Comparison of ENCODE assay signal across 11 cellular contexts in the genomic region with DNA sequence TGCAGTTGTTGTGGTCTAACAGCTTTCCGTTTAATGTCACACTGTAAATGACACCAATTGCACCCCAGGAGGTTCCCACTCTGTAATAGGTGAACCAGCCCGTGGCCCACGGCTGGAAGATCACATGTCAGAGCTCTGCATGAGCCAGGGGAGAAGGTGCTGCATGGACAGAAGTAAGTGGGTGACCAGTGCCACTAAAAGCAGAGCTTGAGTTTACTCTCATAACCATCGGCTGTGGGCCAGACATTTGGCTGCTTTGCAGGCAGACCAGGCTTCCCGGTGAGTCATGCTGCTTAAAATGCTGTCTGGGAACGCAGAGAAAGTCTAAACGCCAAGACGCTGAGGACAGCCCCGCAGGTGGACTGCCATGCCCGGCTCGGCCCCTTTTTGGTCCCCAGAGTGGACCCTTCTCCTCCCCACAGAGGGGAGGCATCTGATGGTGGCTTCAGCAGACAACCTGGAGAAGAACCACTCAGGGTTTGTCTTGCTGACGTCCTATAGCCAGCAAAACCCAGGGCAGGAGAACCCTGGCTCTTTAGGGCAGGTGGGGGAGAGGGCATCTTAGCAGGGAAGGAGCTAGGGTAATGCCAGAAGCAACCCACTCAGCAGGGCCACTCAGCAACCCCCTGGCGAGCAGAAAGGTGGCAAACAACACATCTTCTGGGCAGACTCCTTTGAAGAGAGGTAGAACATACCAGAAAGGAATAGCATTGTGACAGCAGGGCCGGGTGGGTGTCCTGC. TPM values are rescaled to one million over a fixed set of nuclear protein-coding genes. Genes with fewer than 3 reads are reported as not detected.
DNase-seq lines count a peak whose midpoint lies in the region; ATAC-seq and TF ChIP-seq lines count a peak whose summit lies in the region.
"Had no signal": no experiment of that assay in that cellular context is flagged by ENCODE, and none has a peak within 500 bp of the region (broad histone marks: within the 10 kb centered on the region; RNA-seq: fewer than 3 reads in every experiment).

No MANE protein-coding gene starts in this region.

- H3K14ac ChIP-seq in H9 (ENCODE audit: insufficient read depth, low read length) = no peak overlapping the region

- H3K27me3 ChIP-seq in brain microvascular endothelial cell (replicated peaks) = no peaks in the 10 kb centered on the region
- no peaks in the 10 kb centered on the region for H3K27me3 ChIP-seq in hepatocyte
- no peaks in the 10 kb centered on the region for H3K27me3 ChIP-seq in H9 (ENCODE audit: insufficient read depth, low read length)

- WGBS in hepatocyte (ENCODE audit: low lambda C conversion rate, missing lambda C conversion rate) = 73% methylated on average over 14 of the region's 14 CpGs
- WGBS in H9 (ENCODE audit: extremely low coverage, insufficient read length, low lambda C conversion rate) = no CpG with 5 or more reads among the region's 14 CpGs

- H2BK5ac ChIP-seq in H9 (ENCODE audit: insufficient read length, low read length) = no peak overlapping the region

- H3K23ac ChIP-seq in H9 (ENCODE audit: insufficient read length, low read depth, low read length) = no peak overlapping the region

- H3K18ac ChIP-seq in H9 (ENCODE audit: insufficient read length, low read depth, low read length) = no peak overlapping the region

- no peak overlapping the region for H3K56ac ChIP-seq in H9 (ENCODE audit: insufficient read length, low read depth, low read length)

- no peak overlapping the region for H2AK5ac ChIP-seq in H9 (ENCODE audit: insufficient read length, low read length)

- no peaks in the 10 kb centered on the region for H3K9me3 Mint-ChIP-seq in HFFc6
- H3K9me3 Mint-ChIP-seq in stimulated activated effector memory CD8-positive, alpha-beta T cell treated with anti-CD3 and anti-CD28 coated beads, Interleukin-12 subunit alpha, Interleukin-12 subunit beta, amount 100 ng/mL, for 72 hours = no peaks in the 10 kb centered on the region
- no peaks in the 10 kb centered on the region for H3K9me3 Mint-ChIP-seq in H9
- H3K9me3 Mint-ChIP-seq: IgD-negative memory B cell had no signal

- peak; percentile 82 for DNase-seq in HFFc6
- peak; percentile 86 for DNase-seq in brain microvascular endothelial cell
- peak; percentile 38 for DNase-seq in hepatocyte (ENCODE audit: low spot score)
- DNase-seq in stimulated activated effector memory CD8-positive, alpha-beta T cell treated with anti-CD3 and anti-CD28 coated beads, Interleukin-12 subunit alpha, Interleukin-12 subunit beta, amount 100 ng/mL, for 72 hours (ENCODE audit: low spot score in 2 of 2) = no peak
- no peak for DNase-seq in MV-4-11 (lab: John Stamatoyannopoulos, UW)
- no peak for DNase-seq in SHP77 treated with DMSO at 0.1 percent for 48 hours (lab: John Stamatoyannopoulos, UW)
- DNase-seq in H9 = no peak
- no peak for DNase-seq in T-helper 1 cell
- DNase-seq: activated effector memory CD4-positive, alpha-beta T cell treated with anti-CD3 and anti-CD28 coated beads, Interleukin-2, amount 50 U/mL, for 16 hours; GOT3 had no signal

- no peaks in the 10 kb centered on the region for H3K79me1 ChIP-seq in H9 (ENCODE audit: insufficient read depth, low read depth, low read length, poor library complexity, severe bottlenecking)

- H3K9me3 ChIP-seq in hepatocyte (ENCODE audit: low read depth) (no peaks in the 10 kb centered on the region), H9 (ENCODE audit: control insufficient read depth, low read depth, low read length) (no peaks in the 10 kb centered on the region)

- H3K4me2 ChIP-seq in hepatocyte (no peak overlapping the region), H9 (ENCODE audit: insufficient read depth, insufficient read length, low read length) (no peak overlapping the region)

- H2BK15ac ChIP-seq in H9 (ENCODE audit: low read depth, low read length) = no peak overlapping the region

- in situ Hi-C loops in brain microvascular endothelial cell (cut with HindIII; ENCODE audit: low pct_ligation_motif_present, low sequenced_read_pairs) = no loop called here

- peaks cover 30% of the 10 kb centered on the region for H3K4me1 Mint-ChIP-seq in HFFc6 (ENCODE audit: low read depth)
- peaks cover 38% of the 10 kb centered on the region for H3K4me1 Mint-ChIP-seq in stimulated activated effector memory CD8-positive, alpha-beta T cell treated with anti-CD3 and anti-CD28 coated beads, Interleukin-12 subunit alpha, Interleukin-12 subunit beta, amount 100 ng/mL, for 72 hours
- peaks cover 3% of the 10 kb centered on the region in 2 experiments for H3K4me1 Mint-ChIP-seq in H9

- ATAC-seq in stimulated activated effector memory CD8-positive, alpha-beta T cell treated with anti-CD3 and anti-CD28 coated beads, Interleukin-12 subunit alpha, Interleukin-12 subunit beta, amount 100 ng/mL, for 72 hours = no peak

- no peaks in the 10 kb centered on the region for H3K9me2 ChIP-seq in hepatocyte (replicated peaks; ENCODE audit: insufficient read depth)

- H4K5ac ChIP-seq in H9 (ENCODE audit: insufficient read length, low read depth, low read length) = no peak overlapping the region

- no peak overlapping the region for H4K91ac ChIP-seq in H9 (ENCODE audit: insufficient read length, low read depth, low read length)

- H3T11ph ChIP-seq in H9 (ENCODE audit: low read length) = no peak overlapping the region

- H2BK120ac ChIP-seq in H9 (ENCODE audit: low read depth, low read length, poor library complexity, severe bottlenecking) = no peak overlapping the region

- no peak overlapping the region for H2BK20ac ChIP-seq in H9 (ENCODE audit: low read depth, low read length, poor library complexity, severe bottlenecking)

- no peak for TF ChIP-seq CTCF in HFFc6 (IDR thresholded peaks at IDR 0.05)
- no peak for TF ChIP-seq CTCF in brain microvascular endothelial cell (IDR thresholded peaks at IDR 0.05; ENCODE audit: low read depth, low read length, missing control alignments)
- TF ChIP-seq CTCF in hepatocyte (IDR thresholded peaks at IDR 0.05; ENCODE audit: poor library complexity) = no peak
- no peak for TF ChIP-seq CTCF in H9 (conservative IDR thresholded peaks at IDR 0.05)

- H4K8ac ChIP-seq in H9 (replicated peaks; ENCODE audit: insufficient read length, low read depth, low read length) = no peak overlapping the region

- H3K27me3 Mint-ChIP-seq in HFFc6 (ENCODE audit: insufficient read depth) = peaks cover under 1% of the 10 kb centered on the region; the same call in 1 of the 2 replicates
- H3K27me3 Mint-ChIP-seq in H9 (ENCODE audit: low read depth) = no peaks in the 10 kb centered on the region
- H3K27me3 Mint-ChIP-seq: IgD-negative memory B cell had no signal

- no peak overlapping the region for H3K9ac ChIP-seq in H9 (ENCODE audit: extremely low read depth, insufficient read length, low read length)

- peaks cover 7% of the 10 kb centered on the region for H3K4me1 ChIP-seq in hepatocyte (ENCODE audit: insufficient read depth)
- H3K4me1 ChIP-seq in H9 (ENCODE audit: insufficient read depth, low read length) = no peaks in the 10 kb centered on the region

- H3K36me3 ChIP-seq in brain microvascular endothelial cell (replicated peaks) = peaks cover 22% of the 10 kb centered on the region
- H3K36me3 ChIP-seq in hepatocyte (replicated peaks; ENCODE audit: insufficient read depth, low read depth) = no peaks in the 10 kb centered on the region

- H2AFZ ChIP-seq in hepatocyte (no peak overlapping the region), H9 (ENCODE audit: low read length) (no peak overlapping the region)

- H3K4me3 ChIP-seq in brain microvascular endothelial cell (ENCODE audit: low read depth, low read length) (no peak overlapping the region), hepatocyte (no peak overlapping the region)

- H3K27ac Mint-ChIP-seq in HFFc6 (peak overlapping the region; percentile 74), H9 (peak overlapping the region in 1 of 3 experiments; percentile 77; a peak in 1 of 7 replicates)
- peak overlapping the region; percentile 43 for H3K27ac Mint-ChIP-seq in stimulated activated effector memory CD8-positive, alpha-beta T cell treated with anti-CD3 and anti-CD28 coated beads, Interleukin-12 subunit alpha, Interleukin-12 subunit beta, amount 100 ng/mL, for 72 hours

- H3K4me3 Mint-ChIP-seq in HFFc6 (0 out of 2 replicates have a peak overlapping the region, but pooled peaks have one; percentile 15), H9 (no peak overlapping the region)
- H3K4me3 Mint-ChIP-seq in stimulated activated effector memory CD8-positive, alpha-beta T cell treated with anti-CD3 and anti-CD28 coated beads, Interleukin-12 subunit alpha, Interleukin-12 subunit beta, amount 100 ng/mL, for 72 hours = no peak overlapping the region

- H4K20me1 ChIP-seq in hepatocyte (ENCODE audit: insufficient read depth, poor library complexity, severe bottlenecking) (peaks cover 34% of the 10 kb centered on the region), H9 (ENCODE audit: control insufficient read depth, insufficient read depth, insufficient read length) (no peaks in the 10 kb centered on the region)

- H2BK12ac ChIP-seq in H9 (ENCODE audit: insufficient read length, low read depth, low read length) = no peak overlapping the region

- no peak overlapping the region for H3K27ac ChIP-seq in brain microvascular endothelial cell
- H3K27ac ChIP-seq in hepatocyte = no peak overlapping the region
- no peak overlapping the region for H3K27ac ChIP-seq in H9 (ENCODE audit: insufficient read length, low read depth, low read length)

- H3K23me2 ChIP-seq in H9 (ENCODE audit: insufficient read length, low read depth, low read length, poor library complexity, severe bottlenecking) = peaks cover 4% of the 10 kb centered on the region

- H3K36me3 Mint-ChIP-seq in HFFc6 (ENCODE audit: low read depth) (peaks cover 15% of the 10 kb centered on the region; the same call in 1 of the 2 replicates), H9 (ENCODE audit: insufficient read depth in 1 of 3, low read depth in 3 of 3) (peaks cover 24 to 48% (median 41%) of the 10 kb centered on the region in 3 experiments; a peak in 6 of 7 replicates)
- peaks cover 55% of the 10 kb centered on the region for H3K36me3 Mint-ChIP-seq in stimulated activated effector memory CD8-positive, alpha-beta T cell treated with anti-CD3 and anti-CD28 coated beads, Interleukin-12 subunit alpha, Interleukin-12 subunit beta, amount 100 ng/mL, for 72 hours
- H3K36me3 Mint-ChIP-seq: IgD-negative memory B cell had no signal

- H3K79me2 ChIP-seq in hepatocyte (peaks cover 43% of the 10 kb centered on the region), H9 (ENCODE audit: insufficient read depth, low read length) (peaks cover 2% of the 10 kb centered on the region; the same call in 1 of the 2 replicates)

- no peak overlapping the region for H3K4ac ChIP-seq in H9 (ENCODE audit: low read depth, low read length)

RNA-seq across cellular contexts. Expression of a gene that starts 7.3 kb away (rescaled TPM):
- total RNA-seq in HFFc6 (2021; fragmentation: NEBNext Ultra II Directional; extraction: Animal tissue kit (Norgen Biotek cat#: 25700)) = 10 to 100 TPM; 59.0 to 74.3 (median 66.5) TPM
- total RNA-seq in hepatocyte (63.6 and 73.1 TPM in 2 replicates), H9 (2021) (45.7 and 46.8 TPM in 2 replicates)
- 85.1 and 85.5 TPM in 2 replicates for polyA plus RNA-seq in hepatocyte

RNA-seq across cellular contexts. Expression of a gene that starts 15.6 kb away (rescaled TPM):
- total RNA-seq in HFFc6 (2021; fragmentation: NEBNext Ultra II Directional; extraction: Animal tissue kit (Norgen Biotek cat#: 25700)) = 100 to 1,000 TPM; 294 to 438 (median 315) TPM
- 153 and 184 TPM in 2 replicates for total RNA-seq in hepatocyte
- polyA plus RNA-seq in hepatocyte = 195 and 200 TPM in 2 replicates
- total RNA-seq in H9 (2021) = 57.0 TPM in 2 replicates

Comparison
In these comparisons a context has a peak if more than half of its experiments do, and no peak if none do; other contexts are left out.
1. DNase-seq: peak in HFFc6 (single experiment), brain microvascular endothelial cell (single experiment) and hepatocyte (single experiment); none in stimulated activated effector memory CD8-positive, alpha-beta T cell treated with anti-CD3 and anti-CD28 coated beads, Interleukin-12 subunit alpha, Interleukin-12 subunit beta, amount 100 ng/mL, for 72 hours (0 of 2), MV-4-11 (single experiment), SHP77 treated with DMSO at 0.1 percent for 48 hours (single experiment), H9 (single experiment) and T-helper 1 cell (0 of 5).